ENCODE assay signal across 21 cellular contexts in the genomic region with DNA sequence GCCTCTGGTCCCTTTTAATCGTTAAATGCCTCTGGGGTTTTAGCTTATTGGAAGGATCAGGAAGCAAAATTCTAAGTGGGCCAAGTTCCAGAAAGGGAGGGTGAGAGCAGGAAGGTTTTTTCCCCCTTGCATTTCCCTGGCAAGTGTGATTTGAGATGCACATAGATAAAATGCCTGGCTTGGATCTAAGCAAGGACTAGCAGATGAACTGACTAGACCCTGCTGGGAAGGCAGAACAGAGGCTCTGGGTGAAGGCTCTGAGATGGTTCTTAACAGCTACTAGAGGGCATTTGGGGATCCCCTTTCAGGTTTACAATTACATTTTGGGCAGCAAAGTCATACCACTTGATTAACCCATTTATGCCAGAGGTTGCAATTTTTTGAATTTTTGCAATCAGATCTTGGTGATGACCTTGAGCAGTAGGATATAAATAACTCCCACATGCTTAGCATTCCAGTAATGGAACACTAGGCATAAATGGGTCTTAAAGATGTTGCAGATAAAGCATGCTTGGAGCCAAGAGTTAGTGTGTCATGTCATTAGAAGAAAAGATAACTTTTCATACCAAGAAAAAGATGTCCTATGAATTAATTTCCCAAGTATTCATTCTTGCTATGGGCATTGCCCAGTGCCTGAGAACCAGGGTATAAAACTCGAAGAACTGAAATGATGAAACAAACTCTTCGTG.
A peak's percentile ranks its signal among the peaks of the same experiment; 100 is the strongest.
DNase-seq lines count a peak whose midpoint lies in the region; ATAC-seq and TF ChIP-seq lines count a peak whose summit lies in the region.
"Had no signal": no experiment of that assay in that cellular context is flagged by ENCODE, and none has a peak within 500 bp of the region (broad histone marks: within the 10 kb centered on the region; RNA-seq: fewer than 3 reads in every experiment).

No MANE protein-coding gene starts in this region.

- H3K9me3 ChIP-seq in endodermal cell (ENCODE audit: control insufficient read depth, low read length) (no peaks in the 10 kb centered on the region), upper lobe of right lung (no peaks in the 10 kb centered on the region)
- H3K9me3 ChIP-seq: ascending aorta, lower lobe of right lung, vagina had no signal

- H3K27me3 Mint-ChIP-seq in endodermal cell (ENCODE audit: insufficient read depth), result no peaks in the 10 kb centered on the region
- H3K27me3 Mint-ChIP-seq: dendritic cell treated with granulocyte-macrophage colony-stimulating factor and Interleukin-4, amounts not matched to agents 40 ng/mL and 50 ng/mL, for 4 days had no signal

- H3K9ac ChIP-seq in endodermal cell (ENCODE audit: extremely low read depth, low read length, poor library complexity, severe bottlenecking), result no peak overlapping the region
- H3K9ac ChIP-seq: KMS-11 had no signal

- H3K4me1 Mint-ChIP-seq in endodermal cell, result peaks cover 30% of the 10 kb centered on the region
- H3K4me1 Mint-ChIP-seq: activated naive CD8-positive, alpha-beta T cell treated with anti-CD3 and anti-CD28 coated beads for 36 hours; CD14-positive monocyte had no signal

- no peaks in the 10 kb centered on the region for H3K36me3 Mint-ChIP-seq in endodermal cell (ENCODE audit: low read depth)
- H3K36me3 Mint-ChIP-seq: activated CD4-positive, alpha-beta memory T cell treated with anti-CD3 and anti-CD28 coated beads for 36 hours; activated naive CD8-positive, alpha-beta T cell treated with anti-CD3 and anti-CD28 coated beads for 36 hours; CD14-positive monocyte had no signal

- intact Hi-C loops in upper lobe of right lung (cut with DNase I), result no loop called here

- no peak for TF ChIP-seq CTCF in endodermal cell (conservative IDR thresholded peaks at IDR 0.05)
- no peak for TF ChIP-seq CTCF in upper lobe of right lung (IDR thresholded peaks at IDR 0.05)

- DNase-seq in EH (ENCODE audit: low read depth) (peak; percentile 67), NCI-H446 (lab: John Stamatoyannopoulos, UW) (peak; percentile 12 to 27), endodermal cell (no peak), pons (ENCODE audit: low spot score) (peak; percentile 8), upper lobe of right lung (no peak)
- no peak for DNase-seq in effector CD4-positive, alpha-beta T cell
- DNase-seq in stimulated activated CD8-positive, alpha-beta memory T cell treated with anti-CD3 and anti-CD28 coated beads, Interleukin-4, amount 100 ng/mL, for 48 hours, result no peak
- no peak for DNase-seq in stimulated activated naive CD4-positive, alpha-beta T cell treated with Interleukin-2 at 50 U/mL for 16 hours (lab: John Stamatoyannopoulos, UW)
- DNase-seq: activated CD4-positive, alpha-beta memory T cell treated with anti-CD3 and anti-CD28 coated beads for 36 hours; activated naive CD8-positive, alpha-beta T cell treated with anti-CD3 and anti-CD28 coated beads for 36 hours; islet precursor cell; lower lobe of right lung; NCI-H526 treated with DMSO at 0.1 percent for 48 hours; stimulated activated CD4-positive, alpha-beta T cell treated with anti-CD3 and anti-CD28 coated beads, Interleukin-2, amount 100 ng/mL, for 24 hours; SW 1271 had no signal

- H3K27ac ChIP-seq in endodermal cell (ENCODE audit: low read depth, low read length), result peak overlapping the region; percentile 73
- H3K27ac ChIP-seq in upper lobe of right lung, result no peak overlapping the region
- H3K27ac ChIP-seq: ascending aorta, KMS-11, lower lobe of right lung, vagina had no signal

- ATAC-seq in upper lobe of right lung, result no peak
- ATAC-seq: lower lobe of right lung had no signal

- H3K27ac Mint-ChIP-seq in endodermal cell, result peak overlapping the region; percentile 53
- H3K27ac Mint-ChIP-seq: activated CD4-positive, alpha-beta memory T cell treated with anti-CD3 and anti-CD28 coated beads for 36 hours; activated naive CD8-positive, alpha-beta T cell treated with anti-CD3 and anti-CD28 coated beads for 36 hours; CD14-positive monocyte; dendritic cell treated with granulocyte-macrophage colony-stimulating factor and Interleukin-4, amounts not matched to agents 40 ng/mL and 50 ng/mL, for 4 days had no signal

- H3K4me3 ChIP-seq in endodermal cell (ENCODE audit: low read length) (no peak overlapping the region), upper lobe of right lung (no peak overlapping the region)
- H3K4me3 ChIP-seq: ascending aorta, lower lobe of right lung, smooth muscle cell, vagina had no signal

- H3K4me3 Mint-ChIP-seq in endodermal cell, result no peak overlapping the region
- H3K4me3 Mint-ChIP-seq: activated CD4-positive, alpha-beta memory T cell treated with anti-CD3 and anti-CD28 coated beads for 36 hours; activated naive CD8-positive, alpha-beta T cell treated with anti-CD3 and anti-CD28 coated beads for 36 hours; CD14-positive monocyte; dendritic cell treated with granulocyte-macrophage colony-stimulating factor and Interleukin-4, amounts not matched to agents 40 ng/mL and 50 ng/mL, for 4 days had no signal

- peaks cover 2% of the 10 kb centered on the region for H3K9me3 Mint-ChIP-seq in endodermal cell
- H3K9me3 Mint-ChIP-seq: activated naive CD8-positive, alpha-beta T cell treated with anti-CD3 and anti-CD28 coated beads for 36 hours; dendritic cell treated with granulocyte-macrophage colony-stimulating factor and Interleukin-4, amounts not matched to agents 40 ng/mL and 50 ng/mL, for 4 days had no signal

- H3K36me3 ChIP-seq in endodermal cell (ENCODE audit: control insufficient read depth, insufficient read depth, low read length) (no peaks in the 10 kb centered on the region), upper lobe of right lung (no peaks in the 10 kb centered on the region)
- H3K36me3 ChIP-seq: ascending aorta, lower lobe of right lung, vagina had no signal

- WGBS in endodermal cell (ENCODE audit: insufficient coverage in 1 of 2, insufficient read length in 1 of 2), 2 experiments, result 64 to 80% methylated on average over 3 of the region's 3 CpGs

- H3K27me3 ChIP-seq in endodermal cell (ENCODE audit: control insufficient read depth, insufficient read depth, low read length, poor library complexity, severe bottlenecking) (no peaks in the 10 kb centered on the region), upper lobe of right lung (no peaks in the 10 kb centered on the region)
- H3K27me3 ChIP-seq: ascending aorta, vagina had no signal

- H3K4me1 ChIP-seq in endodermal cell (ENCODE audit: control insufficient read depth, insufficient read depth, low read length), result peaks cover 28% of the 10 kb centered on the region
- no peaks in the 10 kb centered on the region for H3K4me1 ChIP-seq in upper lobe of right lung
- H3K4me1 ChIP-seq: ascending aorta, lower lobe of right lung, vagina had no signal

Comparison
In these comparisons a context has a peak if more than half of its experiments do, and no peak if none do; other contexts are left out.
1. DNase-seq: peak in EH (single experiment), NCI-H446 (2 of 2) and pons (single experiment); none in endodermal cell (single experiment), effector CD4-positive, alpha-beta T cell (single experiment), stimulated activated CD8-positive, alpha-beta memory T cell treated with anti-CD3 and anti-CD28 coated beads, Interleukin-4, amount 100 ng/mL, for 48 hours (single experiment), stimulated activated naive CD4-positive, alpha-beta T cell treated with Interleukin-2 at 50 U/mL for 16 hours (single experiment) and upper lobe of right lung (single experiment).